Comparison of ENCODE assay signal across 2 cellular contexts in genomic region chr2:10835052-10835970, GRCh38.
TF ChIP-seq lines count a peak whose summit lies in the region.

No MANE protein-coding gene starts in this region.

TF ChIP-seq in GM23338, 12 proteins besides CTCF, POLR2A, EP300 and RAD21 (continued from another document):
- no peak for TF ChIP-seq ZNF462 (CRISPR knock-in tag; IDR thresholded peaks at IDR 0.05)
- TF ChIP-seq ZNF114 (CRISPR knock-in tag; IDR thresholded peaks at IDR 0.05): no peak
- TF ChIP-seq EZH2 (IDR thresholded peaks at IDR 0.05; ENCODE audit: low read depth, unreplicated experiment): no peak
- TF ChIP-seq NANOG (IDR thresholded peaks at IDR 0.05; ENCODE audit: borderline replicate concordance): no peak
- no peak for TF ChIP-seq JUNB (IDR thresholded peaks at IDR 0.05; ENCODE audit: unreplicated experiment)

TF ChIP-seq in liver, 16 proteins besides CTCF, POLR2A, EP300 and RAD21 (continued from another document):
- TF ChIP-seq SP1 (IDR thresholded peaks at IDR 0.05) (no peak), FOXA1 (IDR thresholded peaks at IDR 0.05) (no peak)
